8 cellular contexts compared by ENCODE assay signal in genomic region chr2:182186132-182186735, GRCh38.
A peak's percentile ranks its signal among the peaks of the same experiment; 100 is the strongest.
DNase-seq lines count a peak whose midpoint lies in the region; ATAC-seq, FAIRE-seq and TF ChIP-seq lines count a peak whose summit lies in the region.

No MANE protein-coding gene starts in this region.

- no peak overlapping the region for H2AFZ ChIP-seq in neural cell (ENCODE audit: low read depth, low read length)

- H3K9me3 ChIP-seq in Peyer's patch (no peaks in the 10 kb centered on the region), neural cell (ENCODE audit: low read length) (no peaks in the 10 kb centered on the region)

- H3K4me3 ChIP-seq in BJ (ENCODE audit: low read depth, low read length): no peak overlapping the region
- no peak overlapping the region for H3K4me3 ChIP-seq in Peyer's patch
- no peak overlapping the region for H3K4me3 ChIP-seq in epithelial cell of esophagus (ENCODE audit: low read length)
- H3K4me3 ChIP-seq in neural cell (ENCODE audit: low read length): no peak overlapping the region

- H3K36me3 ChIP-seq in BJ (ENCODE audit: control insufficient read depth, insufficient read depth, low read length): no peaks in the 10 kb centered on the region
- H3K36me3 ChIP-seq in Peyer's patch: no peaks in the 10 kb centered on the region
- H3K36me3 ChIP-seq in neural cell (ENCODE audit: insufficient read depth, low read length): no peaks in the 10 kb centered on the region

- CTCF ChIA-PET in BJ (lab: Yijun Ruan, JAX): interaction anchor here (0.7 to 6.6 kb wide), 12 partner anchors 8 to 607 kb away, joined by 3 to 68 read pairs (median 4); no protein-coding TSS in a partner anchor

- H3K27me3 ChIP-seq in BJ (ENCODE audit: control insufficient read depth, insufficient read depth, low read length) (no peaks in the 10 kb centered on the region), Peyer's patch (no peaks in the 10 kb centered on the region), neural cell (ENCODE audit: insufficient read depth, low read depth, low read length) (no peaks in the 10 kb centered on the region)

- H3K9me2 ChIP-seq in neural cell (ENCODE audit: insufficient read depth, low read length): no peaks in the 10 kb centered on the region

- H3K27ac ChIP-seq in Peyer's patch: no peak overlapping the region
- H3K27ac ChIP-seq in neural cell (ENCODE audit: low read length): no peak overlapping the region

- peak; percentile 96 for TF ChIP-seq RAD21 in neural cell (conservative IDR thresholded peaks at IDR 0.05)

- FAIRE-seq in GM19239 (lab: Jason Lieb, UNC): peak; percentile 79

- H3K4me2 ChIP-seq in neural cell (ENCODE audit: low read length): no peak overlapping the region

- no peak for TF ChIP-seq EP300 in neural cell (conservative IDR thresholded peaks at IDR 0.05; ENCODE audit: poor library complexity, severe bottlenecking)

- no peak overlapping the region for H3K9ac ChIP-seq in neural cell (ENCODE audit: low read length)

- H3K4me1 ChIP-seq in Peyer's patch: no peaks in the 10 kb centered on the region

- DNase-seq in BJ (ENCODE audit: low read depth): no peak
- DNase-seq in GM19239 (ENCODE audit: insufficient read length, low spot score): no peak
- peak; percentile 32 for DNase-seq in KG1 (lab: John Stamatoyannopoulos, UW)
- DNase-seq in Peyer's patch: no peak
- DNase-seq in epithelial cell of esophagus (ENCODE audit: low read depth): peak; percentile 44
- no peak for DNase-seq in activated CD4-positive, alpha-beta T cell treated with anti-CD3 and anti-CD28 coated beads, Interleukin-2, amount 50 U/mL, for 48 hours

- ATAC-seq in HG02970 (IDR thresholded peaks at IDR 0.05; ENCODE audit: low FRiP score, unreplicated experiment): no peak

- H3F3A ChIP-seq in neural cell (ENCODE audit: insufficient read depth, low read length, poor library complexity, severe bottlenecking): peaks cover 3% of the 10 kb centered on the region

- no peak for TF ChIP-seq POLR2A in Peyer's patch (IDR thresholded peaks at IDR 0.05)

- H3K79me2 ChIP-seq in neural cell (replicated peaks; ENCODE audit: insufficient read depth, low read length): no peaks in the 10 kb centered on the region

- peak; percentile 44 for TF ChIP-seq CTCF in BJ (IDR thresholded peaks at IDR 0.05; ENCODE audit: insufficient read depth, low read depth, low read length)
- peak; percentile 48 to 88 (median 78) for TF ChIP-seq CTCF in Peyer's patch (IDR thresholded peaks at IDR 0.05)
- TF ChIP-seq CTCF in epithelial cell of esophagus (IDR thresholded peaks at IDR 0.05; ENCODE audit: insufficient read depth, low read depth, low read length, missing control alignments): peak; percentile 51
- peak; percentile 89 for TF ChIP-seq CTCF in neural cell (IDR thresholded peaks at IDR 0.05; ENCODE audit: poor library complexity, severe bottlenecking)

- POLR2A ChIA-PET in BJ (lab: Charles Lee): no interaction called here

- H4K20me1 ChIP-seq in neural cell (ENCODE audit: insufficient read depth): no peaks in the 10 kb centered on the region

TF ChIP-seq in neural cell, 6 proteins besides CTCF, POLR2A, EP300 and RAD21:
- TF ChIP-seq TAF1 (IDR thresholded peaks at IDR 0.05; ENCODE audit: low read depth): no peak
- no peak for TF ChIP-seq EZH2 (IDR thresholded peaks at IDR 0.05; ENCODE audit: borderline replicate concordance, insufficient read depth, low read length, poor library complexity, severe bottlenecking)
- peak; percentile 96 for TF ChIP-seq SMC3 (conservative IDR thresholded peaks at IDR 0.05; ENCODE audit: poor library complexity)
- no peak for TF ChIP-seq POLR2AphosphoS5 (IDR thresholded peaks at IDR 0.05)
- no peak for TF ChIP-seq REST (IDR thresholded peaks at IDR 0.05; ENCODE audit: borderline replicate concordance)
- no peak for TF ChIP-seq MXI1 (conservative IDR thresholded peaks at IDR 0.05; ENCODE audit: poor library complexity, severe bottlenecking)

Comparison
In these comparisons a context has a peak if more than half of its experiments do, and no peak if none do; other contexts are left out.
1. DNase-seq: peak in KG1 (single experiment) and epithelial cell of esophagus (single experiment); none in BJ (single experiment), GM19239 (single experiment), Peyer's patch (0 of 3) and activated CD4-positive, alpha-beta T cell treated with anti-CD3 and anti-CD28 coated beads, Interleukin-2, amount 50 U/mL, for 48 hours (0 of 2).
2. Peak in every context shown above with its lines, with median percentiles within 50 percentile points of each other: CTCF ChIP-seq.